14 cellular contexts compared by ENCODE assay signal in genomic region chr11:44743326-44743725, GRCh38. TPM values are rescaled to one million over a fixed set of nuclear protein-coding genes. Genes with fewer than 3 reads are reported as not detected.
"Had no signal": no experiment of that assay in that cellular context is flagged by ENCODE, and none has a peak within 500 bp of the region (broad histone marks: within the 10 kb centered on the region; RNA-seq: fewer than 3 reads in every experiment).

No MANE protein-coding gene starts in this region.

- DNase-seq: activated gamma-delta T cell treated with Interleukin-2 at 50 U/mL for 16 hours; activated naive CD8-positive, alpha-beta T cell treated with anti-CD3 and anti-CD28 coated beads for 36 hours; activated T-cell treated with anti-CD3 and anti-CD28 coated beads, Interleukin-2, amount 50 U/mL, for 4 hours; aorta; dorsolateral prefrontal cortex; foreskin fibroblast; heart left ventricle; posterior cingulate gyrus; right lobe of liver; stimulated activated CD4-positive, alpha-beta T cell treated with anti-CD3 and anti-CD28 coated beads, Interleukin-12 subunit alpha, Interleukin-12 subunit beta, amount 100 ng/mL, for 4 hours; stimulated activated naive CD8-positive, alpha-beta T cell treated with anti-CD3 and anti-CD28 coated beads, Interleukin-15, Interleukin-2, amounts not matched to agents 100 U/mL and 50 U/mL, for 24 hours had no signal

- H3K9me3 ChIP-seq: heart left ventricle, right lobe of liver had no signal

- H3K27me3 ChIP-seq: heart left ventricle, right lobe of liver had no signal

- H3K36me3 Mint-ChIP-seq: activated naive CD8-positive, alpha-beta T cell treated with anti-CD3 and anti-CD28 coated beads for 36 hours had no signal

- H3K9me3 Mint-ChIP-seq: activated naive CD8-positive, alpha-beta T cell treated with anti-CD3 and anti-CD28 coated beads for 36 hours; activated T-cell treated with anti-CD3 and anti-CD28 coated beads, Interleukin-2, amount 50 U/mL, for 4 hours had no signal

- H3K4me3 Mint-ChIP-seq: activated naive CD8-positive, alpha-beta T cell treated with anti-CD3 and anti-CD28 coated beads for 36 hours; activated T-cell treated with anti-CD3 and anti-CD28 coated beads, Interleukin-2, amount 50 U/mL, for 4 hours had no signal

- H3K4me3 ChIP-seq: dorsolateral prefrontal cortex, heart left ventricle, right lobe of liver had no signal

- H3K36me3 ChIP-seq: right lobe of liver had no signal

- ATAC-seq: activated T-cell treated with anti-CD3 and anti-CD28 coated beads, Interleukin-2, amount 50 U/mL, for 4 hours; esophagus mucosa; heart left ventricle; stimulated activated naive CD8-positive, alpha-beta T cell treated with anti-CD3 and anti-CD28 coated beads, Interleukin-15, Interleukin-2, amounts not matched to agents 100 U/mL and 50 U/mL, for 24 hours had no signal

- H3K27ac ChIP-seq: right lobe of liver had no signal

- H3K27ac Mint-ChIP-seq: activated naive CD8-positive, alpha-beta T cell treated with anti-CD3 and anti-CD28 coated beads for 36 hours had no signal

- H3K4me1 ChIP-seq: right lobe of liver had no signal

RNA-seq across cellular contexts. Expression of gene TSPAN18, which starts 16.6 kb away (rescaled TPM):
- total RNA-seq: bronchial epithelial cell had no signal
- polyA plus RNA-seq: keratinocyte had no signal
